15 cellular contexts compared by ENCODE assay signal in genomic region chr7:92761391-92762098, GRCh38.
DNase-seq lines count a peak whose midpoint lies in the region; ATAC-seq, FAIRE-seq and TF ChIP-seq lines count a peak whose summit lies in the region.
"Had no signal": no experiment of that assay in that cellular context is flagged by ENCODE, and none has a peak within 500 bp of the region (broad histone marks: within the 10 kb centered on the region; RNA-seq: fewer than 3 reads in every experiment).

No MANE protein-coding gene starts in this region.

- H3K4me1 ChIP-seq in ACC112 (ENCODE audit: control insufficient read depth, insufficient read depth, low read length, unreplicated experiment) (peaks cover 53% of the 10 kb centered on the region), HUES48 (ENCODE audit: control insufficient read depth, insufficient read depth, low read length) (peaks cover 73% of the 10 kb centered on the region), astrocyte (ENCODE audit: insufficient read depth, low read length) (peaks cover 38% of the 10 kb centered on the region), mesendoderm (ENCODE audit: control insufficient read depth, low read depth, low read length) (no peaks in the 10 kb centered on the region)

- H3K79me1 ChIP-seq in mesendoderm (ENCODE audit: low read length): no peaks in the 10 kb centered on the region

- H3K56ac ChIP-seq in mesendoderm (ENCODE audit: low read length): no peak overlapping the region

- H2AFZ ChIP-seq in ACC112 (ENCODE audit: low read length, unreplicated experiment): no peak overlapping the region
- no peak overlapping the region for H2AFZ ChIP-seq in astrocyte (ENCODE audit: low read depth, low read length)

- no peak for FAIRE-seq in astrocyte (lab: Jason Lieb, UNC)

- H3K9me3 ChIP-seq in HUES48 (ENCODE audit: control insufficient read depth, insufficient read depth, low read length) (no peaks in the 10 kb centered on the region), astrocyte (ENCODE audit: insufficient read depth, low read depth, low read length) (no peaks in the 10 kb centered on the region)
- H3K9me3 ChIP-seq: ovary had no signal

- H3K23ac ChIP-seq in mesendoderm (ENCODE audit: low read length): no peak overlapping the region

- H4K8ac ChIP-seq in mesendoderm (ENCODE audit: low read depth, low read length): no peak overlapping the region

- no peak overlapping the region for H3K18ac ChIP-seq in mesendoderm (ENCODE audit: low read length)

- no peak overlapping the region for H2BK5ac ChIP-seq in mesendoderm (ENCODE audit: low read length)

- H3K4me2 ChIP-seq in astrocyte (ENCODE audit: low read length) (no peak overlapping the region), mesendoderm (ENCODE audit: low read length) (no peak overlapping the region)

- H3K4ac ChIP-seq in mesendoderm (ENCODE audit: low read depth, low read length): no peak overlapping the region

- peak overlapping the region; percentile 16 for H3K27ac Mint-ChIP-seq in astrocyte (ENCODE audit: unreplicated experiment)
- peak overlapping the region; percentile 86 for H3K27ac Mint-ChIP-seq in mesothelial cell of epicardium
- H3K27ac Mint-ChIP-seq in stimulated activated effector memory CD8-positive, alpha-beta T cell treated with anti-CD3 and anti-CD28 coated beads, Interleukin-12 subunit alpha, Interleukin-12 subunit beta, amount 100 ng/mL, for 72 hours: no peak overlapping the region
- H3K27ac Mint-ChIP-seq: activated CD8-positive, alpha-beta memory T cell treated with anti-CD3 and anti-CD28 coated beads, Interleukin-2, amount 10 ng/mL, durations not matched to agents 7 days and 5 days; memory B cell; type B pancreatic cell had no signal

- H2AK5ac ChIP-seq in mesendoderm (ENCODE audit: low read length): no peak overlapping the region

- peak overlapping the region; percentile 94 for H3K27ac ChIP-seq in ACC112 (ENCODE audit: low read depth, low read length)
- peak overlapping the region; percentile 24 for H3K27ac ChIP-seq in HUES48 (ENCODE audit: low read depth, low read length)
- H3K27ac ChIP-seq in astrocyte (ENCODE audit: low read depth, low read length): no peak overlapping the region
- no peak overlapping the region for H3K27ac ChIP-seq in mesendoderm (ENCODE audit: low read depth, low read length)
- H3K27ac ChIP-seq: coronary artery, ovary had no signal

- H3K36me3 ChIP-seq in ACC112 (ENCODE audit: insufficient read depth, low read length) (peaks cover 5% of the 10 kb centered on the region; the same call in 1 of the 2 replicates), HUES48 (ENCODE audit: control insufficient read depth, insufficient read depth, low read length) (no peaks in the 10 kb centered on the region; the same call in 1 of the 2 replicates), astrocyte (ENCODE audit: insufficient read depth, low read length) (no peaks in the 10 kb centered on the region), mesendoderm (ENCODE audit: control insufficient read depth, insufficient read depth, low read length) (no peaks in the 10 kb centered on the region)
- H3K36me3 ChIP-seq: ovary had no signal

- H3K4me3 Mint-ChIP-seq in astrocyte (ENCODE audit: unreplicated experiment): no peak overlapping the region
- H3K4me3 Mint-ChIP-seq in mesothelial cell of epicardium: no peak overlapping the region
- no peak overlapping the region for H3K4me3 Mint-ChIP-seq in stimulated activated effector memory CD8-positive, alpha-beta T cell treated with anti-CD3 and anti-CD28 coated beads, Interleukin-12 subunit alpha, Interleukin-12 subunit beta, amount 100 ng/mL, for 72 hours
- H3K4me3 Mint-ChIP-seq: activated CD8-positive, alpha-beta memory T cell treated with anti-CD3 and anti-CD28 coated beads, Interleukin-2, amount 10 ng/mL, durations not matched to agents 7 days and 5 days; memory B cell; type B pancreatic cell had no signal

- peaks cover 4% of the 10 kb centered on the region for H4K20me1 ChIP-seq in astrocyte (ENCODE audit: insufficient read depth, low read length)

- ATAC-seq in stimulated activated effector memory CD8-positive, alpha-beta T cell treated with anti-CD3 and anti-CD28 coated beads, Interleukin-12 subunit alpha, Interleukin-12 subunit beta, amount 100 ng/mL, for 72 hours: no peak
- ATAC-seq in stimulated activated naive CD8-positive, alpha-beta T cell treated with anti-CD3 and anti-CD28 coated beads, Interleukin-15, Interleukin-2, amounts not matched to agents 100 U/mL and 50 U/mL, for 24 hours: no peak
- ATAC-seq: activated CD8-positive, alpha-beta memory T cell treated with anti-CD3 and anti-CD28 coated beads, Interleukin-2, amount 10 ng/mL, durations not matched to agents 7 days and 5 days had no signal

- no peak overlapping the region for H4K5ac ChIP-seq in mesendoderm (ENCODE audit: low read length)

- H3K27me3 ChIP-seq in ACC112 (ENCODE audit: insufficient read depth, low read length): no peaks in the 10 kb centered on the region
- no peaks in the 10 kb centered on the region for H3K27me3 ChIP-seq in HUES48 (ENCODE audit: control insufficient read depth, insufficient read depth, low read length)
- H3K27me3 ChIP-seq in astrocyte (ENCODE audit: insufficient read depth, low read length): no peaks in the 10 kb centered on the region
- H3K27me3 ChIP-seq in mesendoderm (ENCODE audit: insufficient read depth, low read length, poor library complexity): no peaks in the 10 kb centered on the region
- H3K27me3 ChIP-seq: ovary had no signal

- DNase-seq in astrocyte (ENCODE audit: low read depth): no peak
- no peak for DNase-seq in mesothelial cell of epicardium (ENCODE audit: low spot score in 2 of 2, unreplicated experiment in 2 of 2)
- no peak for DNase-seq in stimulated activated effector memory CD8-positive, alpha-beta T cell treated with anti-CD3 and anti-CD28 coated beads, Interleukin-12 subunit alpha, Interleukin-12 subunit beta, amount 100 ng/mL, for 72 hours (ENCODE audit: low spot score in 2 of 2)
- DNase-seq in stimulated activated naive CD8-positive, alpha-beta T cell treated with anti-CD3 and anti-CD28 coated beads, Interleukin-15, Interleukin-2, amounts not matched to agents 100 U/mL and 50 U/mL, for 24 hours: no peak
- DNase-seq in stimulated activated CD4-positive, alpha-beta T cell treated with anti-CD3 and anti-CD28 coated beads, Interleukin-15, amount 100 ng/mL, for 24 hours: no peak
- DNase-seq in mesendoderm: no peak
- DNase-seq: activated CD8-positive, alpha-beta memory T cell treated with anti-CD3 and anti-CD28 coated beads, Interleukin-2, amount 10 ng/mL, durations not matched to agents 7 days and 5 days; DMS79; ovary; SIG-M5 had no signal

- H3K79me2 ChIP-seq in ACC112 (ENCODE audit: control insufficient read depth, insufficient read depth, low read length, unreplicated experiment) (peaks cover 59% of the 10 kb centered on the region), astrocyte (ENCODE audit: insufficient read depth, low read length) (peaks cover 80% of the 10 kb centered on the region), mesendoderm (ENCODE audit: control insufficient read depth, insufficient read depth, low read length) (no peaks in the 10 kb centered on the region)

- H3K4me3 ChIP-seq in ACC112 (ENCODE audit: low read depth, low read length) (no peak overlapping the region), HUES48 (ENCODE audit: low read depth, low read length) (no peak overlapping the region), astrocyte (ENCODE audit: insufficient read depth, low read depth, low read length) (no peak overlapping the region), mesendoderm (ENCODE audit: low read length) (no peak overlapping the region)
- H3K4me3 ChIP-seq: coronary artery, ovary had no signal

- H3K9ac ChIP-seq in HUES48 (ENCODE audit: low read depth, low read length) (no peak overlapping the region), astrocyte (ENCODE audit: low read length) (no peak overlapping the region), mesendoderm (ENCODE audit: low read length) (no peak overlapping the region)

- no peak overlapping the region for H2BK120ac ChIP-seq in mesendoderm (ENCODE audit: low read depth, low read length)

- H3K27me3 Mint-ChIP-seq in astrocyte (ENCODE audit: low read depth, unreplicated experiment) (no peaks in the 10 kb centered on the region), mesothelial cell of epicardium (ENCODE audit: low read depth) (no peaks in the 10 kb centered on the region)
- H3K27me3 Mint-ChIP-seq: activated CD8-positive, alpha-beta memory T cell treated with anti-CD3 and anti-CD28 coated beads, Interleukin-2, amount 10 ng/mL, durations not matched to agents 7 days and 5 days; memory B cell; type B pancreatic cell had no signal

- TF ChIP-seq CTCF in astrocyte (IDR thresholded peaks at IDR 0.05; ENCODE audit: insufficient read depth, low read depth, low read length) (no peak), mesothelial cell of epicardium (IDR thresholded peaks at IDR 0.05; ENCODE audit: unreplicated experiment) (no peak)

- H3K9me3 Mint-ChIP-seq in astrocyte (ENCODE audit: unreplicated experiment): no peaks in the 10 kb centered on the region
- H3K9me3 Mint-ChIP-seq in mesothelial cell of epicardium: peaks cover 9% of the 10 kb centered on the region
- H3K9me3 Mint-ChIP-seq in stimulated activated effector memory CD8-positive, alpha-beta T cell treated with anti-CD3 and anti-CD28 coated beads, Interleukin-12 subunit alpha, Interleukin-12 subunit beta, amount 100 ng/mL, for 72 hours: no peaks in the 10 kb centered on the region

- H3K36me3 Mint-ChIP-seq in astrocyte (ENCODE audit: low read depth, unreplicated experiment): peaks cover 13% of the 10 kb centered on the region
- H3K36me3 Mint-ChIP-seq in mesothelial cell of epicardium: peaks cover 30% of the 10 kb centered on the region
- H3K36me3 Mint-ChIP-seq in stimulated activated effector memory CD8-positive, alpha-beta T cell treated with anti-CD3 and anti-CD28 coated beads, Interleukin-12 subunit alpha, Interleukin-12 subunit beta, amount 100 ng/mL, for 72 hours: peaks cover 99% of the 10 kb centered on the region

- H2BK15ac ChIP-seq in mesendoderm (replicated peaks; ENCODE audit: low read depth): no peak overlapping the region

- H3K4me1 Mint-ChIP-seq in astrocyte (ENCODE audit: low read depth, unreplicated experiment) (peaks cover 39% of the 10 kb centered on the region), mesothelial cell of epicardium (peaks cover 43% of the 10 kb centered on the region)
- H3K4me1 Mint-ChIP-seq in stimulated activated effector memory CD8-positive, alpha-beta T cell treated with anti-CD3 and anti-CD28 coated beads, Interleukin-12 subunit alpha, Interleukin-12 subunit beta, amount 100 ng/mL, for 72 hours: peaks cover 35% of the 10 kb centered on the region
- H3K4me1 Mint-ChIP-seq: memory B cell had no signal

Comparison
In these comparisons a context has a peak if more than half of its experiments do, and no peak if none do; other contexts are left out.
1. H3K27ac ChIP-seq: peak in ACC112 (single experiment) and HUES48 (single experiment); none in astrocyte (single experiment) and mesendoderm (single experiment).